ENCODE assay signal across 1 cellular context in the genomic region with DNA sequence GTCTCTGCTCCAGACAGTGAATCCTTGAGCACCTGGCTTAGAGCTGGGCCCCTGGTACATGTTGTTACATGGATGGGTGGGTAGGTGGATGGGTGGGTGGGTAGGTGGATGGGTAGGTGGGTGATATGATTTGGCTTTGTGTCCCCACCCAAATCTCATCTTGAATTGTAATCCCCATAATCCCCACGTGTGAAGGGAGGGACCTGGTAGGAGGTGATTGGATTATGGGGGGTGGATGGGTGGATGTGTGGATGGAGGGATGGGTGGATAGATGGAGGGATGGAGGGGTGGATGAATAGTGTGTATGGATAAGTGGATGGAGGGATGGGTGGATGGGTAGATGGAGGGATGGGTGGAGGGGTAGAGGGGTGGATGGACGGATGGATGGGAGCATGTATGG.
TF ChIP-seq lines count a peak whose summit lies in the region.

No MANE protein-coding gene starts in this region.

TF ChIP-seq in IMR-90, 13 proteins besides CTCF, POLR2A, EP300 and RAD21 (continued from another document):
- no peak for TF ChIP-seq RFX5 (IDR thresholded peaks at IDR 0.05; ENCODE audit: low read depth, low read length)
